In genomic region chr2:128468186-128468585, GRCh38 we compare ENCODE assay signal across 17 cellular contexts.
"Had no signal": no experiment of that assay in that cellular context is flagged by ENCODE, and none has a peak within 500 bp of the region (broad histone marks: within the 10 kb centered on the region; RNA-seq: fewer than 3 reads in every experiment).

No MANE protein-coding gene starts in this region.

- H3K27ac Mint-ChIP-seq: memory B cell had no signal

- H3K36me3 ChIP-seq: cardiac muscle cell, gastrocnemius medialis, SJCRH30, thoracic aorta had no signal

- H3K27me3 ChIP-seq: cardiac muscle cell, gastrocnemius medialis, hepatocyte, SJCRH30 had no signal

- DNase-seq: activated CD4-positive, alpha-beta T cell treated with anti-CD3 and anti-CD28 coated beads, Interleukin-2, amount 50 U/mL, for 48 hours; activated CD4-positive, CD25-positive, alpha-beta regulatory T cell treated with anti-CD3 and anti-CD28 coated beads, Interleukin-2, amount 50 U/mL, for 72 hours; activated naive CD4-positive, alpha-beta T cell treated with Interleukin-2 at 50 U/mL for 16 hours; effector memory CD4-positive, alpha-beta T cell; gastrocnemius medialis; kidney glomerular epithelial cell; nephron progenitor cell; SJCRH30; stimulated activated CD4-positive, alpha-beta T cell treated with anti-CD3 and anti-CD28 coated beads, Interleukin-4, amount 100 ng/mL, for 1 hour; stimulated activated CD8-positive, alpha-beta memory T cell treated with anti-CD3 and anti-CD28 coated beads, Interleukin-4, amount 100 ng/mL, for 48 hours; stimulated activated naive CD8-positive, alpha-beta T cell treated with anti-CD3 and anti-CD28 coated beads, Interleukin-15, Interleukin-2, amounts not matched to agents 100 U/mL and 50 U/mL, for 24 hours had no signal

- H3K4me1 ChIP-seq: gastrocnemius medialis, SJCRH30 had no signal

- H3K27ac ChIP-seq: cardiac muscle cell, coronary artery, gastrocnemius medialis, hepatocyte, parathyroid adenoma, SJCRH30, thoracic aorta had no signal

- ATAC-seq: gastrocnemius medialis; stimulated activated naive CD8-positive, alpha-beta T cell treated with anti-CD3 and anti-CD28 coated beads, Interleukin-15, Interleukin-2, amounts not matched to agents 100 U/mL and 50 U/mL, for 24 hours had no signal

- H3K9ac ChIP-seq: parathyroid adenoma had no signal

- H3K4me3 ChIP-seq: cardiac muscle cell, coronary artery, gastrocnemius medialis, hepatocyte, SJCRH30, thoracic aorta had no signal

- H3K4me3 Mint-ChIP-seq: memory B cell, nephron progenitor cell had no signal
